Comparison of ENCODE assay signal across 9 cellular contexts in the genomic region with DNA sequence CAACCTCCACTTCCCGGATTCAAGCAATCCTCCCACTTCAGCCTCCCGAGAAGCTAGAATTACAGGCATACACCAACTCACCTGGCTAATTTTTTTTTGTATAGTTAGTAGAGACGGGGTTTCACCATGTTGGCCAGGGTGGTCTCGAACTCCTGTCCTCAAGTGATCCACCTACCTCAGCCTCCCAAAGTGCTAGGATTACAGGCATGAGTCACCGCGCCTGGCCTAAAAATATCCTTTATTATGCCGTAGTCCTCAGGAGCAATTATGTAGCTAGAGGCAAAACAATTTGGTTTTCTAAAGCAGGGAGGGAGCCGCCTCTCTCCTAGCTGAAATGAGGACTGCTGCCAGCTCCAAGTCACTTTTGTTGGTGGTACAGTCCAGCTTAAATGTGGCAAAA. TPM values are rescaled to one million over a fixed set of nuclear protein-coding genes. Genes with fewer than 3 reads are reported as not detected.
DNase-seq lines count a peak whose midpoint lies in the region; ATAC-seq and TF ChIP-seq lines count a peak whose summit lies in the region.
"Not testable (repeated sequence)": the region's sequence is repeated elsewhere in the genome, so short reads cannot be mapped to it uniquely, and the experiment has no call there.
"Had no signal": no experiment of that assay in that cellular context is flagged by ENCODE, and none has a peak within 500 bp of the region (broad histone marks: within the 10 kb centered on the region; RNA-seq: fewer than 3 reads in every experiment).

No MANE protein-coding gene starts in this region.

- H2BK15ac ChIP-seq in IMR-90 (ENCODE audit: low read depth, low read length), result not testable (repeated sequence)

- not testable (repeated sequence) for H4K8ac ChIP-seq in IMR-90 (ENCODE audit: low read depth in 2 of 2, low read length in 2 of 2)

- H3K4me1 ChIP-seq in IMR-90 (ENCODE audit: control insufficient read depth, insufficient read depth, low read length), result not testable (repeated sequence)
- H3K4me1 ChIP-seq in RWPE2 (ENCODE audit: insufficient read depth, poor library complexity, severe bottlenecking), result peaks cover 40% of the 10 kb centered on the region
- peaks cover 11% of the 10 kb centered on the region for H3K4me1 ChIP-seq in right cardiac atrium (ENCODE audit: control insufficient read depth, insufficient read depth, low read length)
- peaks cover 27 to 53% of the 10 kb centered on the region in 2 donors for H3K4me1 ChIP-seq in mucosa of rectum (ENCODE audit: control insufficient read depth in 2 of 2, insufficient read depth in 2 of 2, low read length in 2 of 2)
- H3K4me1 ChIP-seq in stomach, result peaks cover 31 to 78% (median 45%) of the 10 kb centered on the region in 4 donors
- peaks cover 17 to 19% of the 10 kb centered on the region in 2 donors for H3K4me1 ChIP-seq in uterus

- not testable (repeated sequence) for H4K20me1 ChIP-seq in IMR-90 (ENCODE audit: insufficient read depth, low read length)

- not testable (repeated sequence) for H3K4ac ChIP-seq in IMR-90 (ENCODE audit: low read depth, low read length)

- not testable (repeated sequence) for H4K91ac ChIP-seq in IMR-90 (ENCODE audit: insufficient read depth, low read depth, low read length)

- H3K56ac ChIP-seq in IMR-90 (ENCODE audit: extremely low read depth, insufficient read depth, low read length), result not testable (repeated sequence)

- H3K9me1 ChIP-seq in IMR-90 (ENCODE audit: insufficient read depth, low read length), result peaks cover 13% of the 10 kb centered on the region

- not testable (repeated sequence) for TF ChIP-seq POLR2A in IMR-90 (IDR thresholded peaks at IDR 0.05; ENCODE audit: low read depth, low read length); stomach (IDR thresholded peaks at IDR 0.05); uterus (IDR thresholded peaks at IDR 0.05)

- not testable (repeated sequence) for H3K14ac ChIP-seq in IMR-90 (replicated peaks; ENCODE audit: low read depth, low read length)

- H3K18ac ChIP-seq in IMR-90 (ENCODE audit: low read depth, low read length), result not testable (repeated sequence)

- not testable (repeated sequence) for H3K9ac ChIP-seq in IMR-90 (ENCODE audit: low read depth, low read length)
- H3K9ac ChIP-seq in mucosa of rectum (ENCODE audit: low read depth in 1 of 2, low read length in 2 of 2), result peak overlapping the region in 1 of 2 donors; percentile 13

- not testable (repeated sequence) for H3K23ac ChIP-seq in IMR-90 (ENCODE audit: low read depth, low read length)

- not testable (repeated sequence) for H2AK9ac ChIP-seq in IMR-90 (replicated peaks; ENCODE audit: low read depth, low read length, poor library complexity)

- H2BK120ac ChIP-seq in IMR-90 (ENCODE audit: low read depth, low read length), result not testable (repeated sequence)

- in situ Hi-C loops in IMR-90 (cut with MboI; ENCODE audit: low sequenced_read_pairs), result not testable (repeated sequence)

- H3K4me3 ChIP-seq in IMR-90 (ENCODE audit: insufficient read depth, low read depth, low read length); RWPE2 (ENCODE audit: severe bottlenecking); right cardiac atrium (ENCODE audit: low read length); mucosa of rectum (ENCODE audit: low read length in 2 of 2); uterus: not testable (repeated sequence)
- H3K4me3 ChIP-seq in coronary artery (peak overlapping the region; percentile 47), stomach (peak overlapping the region in 1 of 4 donors; percentile 17)

- H2AK5ac ChIP-seq in IMR-90 (ENCODE audit: low read depth, low read length), result not testable (repeated sequence)

- WGBS in IMR-90 (ENCODE audit: extremely low coverage in 2 of 2, insufficient read length in 1 of 2), 2 experiments, result no CpG with 5 or more reads among the region's 8 CpGs
- WGBS in right cardiac atrium, result 54% methylated on average over 8 of the region's 8 CpGs
- WGBS in stomach, 5 donors, result 34 to 62% (median 44%) methylated on average over 8 of the region's 8 CpGs

- not testable (repeated sequence) for BruUV-seq in IMR-90 (replicated peaks; lab: Mats Ljungman, UMichigan)

- intact Hi-C loops in IMR-90 (cut with micrococcal nuclease); cardiac septum (cut with DNase I); right cardiac atrium (cut with DNase I); stomach (cut with DNase I; ENCODE audit: low total_unique reads); uterus (cut with DNase I; ENCODE audit: low total_unique reads): not testable (repeated sequence)

- H2BK5ac ChIP-seq in IMR-90 (ENCODE audit: low read depth, low read length, poor library complexity, severe bottlenecking), result not testable (repeated sequence)

- ATAC-seq in IMR-90 (ENCODE audit: low read depth); RWPE2 (ENCODE audit: low read depth): not testable (repeated sequence)
- peak; percentile 12 to 49 for ATAC-seq in right cardiac atrium

- not testable (repeated sequence) for H3K4me2 ChIP-seq in IMR-90 (ENCODE audit: low read depth, low read length)

- H3K36me3 ChIP-seq in IMR-90 (ENCODE audit: control insufficient read depth, insufficient read depth, low read length) (peaks cover 25% of the 10 kb centered on the region), RWPE2 (ENCODE audit: low read depth) (peaks cover 58% of the 10 kb centered on the region), mucosa of rectum (ENCODE audit: control insufficient read depth in 2 of 2, insufficient read depth in 2 of 2, low read length in 2 of 2) (peaks cover 22 to 24% of the 10 kb centered on the region in 2 donors), stomach (peaks cover 13 to 43% (median 24%) of the 10 kb centered on the region in 4 donors)
- H3K36me3 ChIP-seq in uterus, result not testable (repeated sequence)

- H3K27me3 ChIP-seq in IMR-90 (ENCODE audit: control insufficient read depth, insufficient read depth, low read length); RWPE2 (ENCODE audit: insufficient read depth, poor library complexity, severe bottlenecking); right cardiac atrium (ENCODE audit: control insufficient read depth, insufficient read depth); mucosa of rectum (ENCODE audit: control insufficient read depth in 2 of 2, insufficient read depth in 2 of 2, low read length in 2 of 2); uterus: not testable (repeated sequence)
- H3K27me3 ChIP-seq in stomach, result peaks cover 0 to 17% (median 0%) of the 10 kb centered on the region in 3 donors

- POLR2A ChIA-PET in IMR-90 (lab: Charles Lee; ENCODE audit: unreplicated experiment), result not testable (repeated sequence)

- CTCF ChIA-PET in IMR-90 (lab: Yijun Ruan, JAX), result not testable (repeated sequence)

- dilution Hi-C loops in IMR-90 (cut with HindIII; ENCODE audit: low sequenced_read_pairs, unreplicated experiment), result not testable (repeated sequence)

- not testable (repeated sequence) for TF ChIP-seq RAD21 in IMR-90 (IDR thresholded peaks at IDR 0.05; ENCODE audit: low read length)

- not testable (repeated sequence) for H2AFZ ChIP-seq in IMR-90 (replicated peaks; ENCODE audit: low read length, poor library complexity)

- TF ChIP-seq CTCF in IMR-90 (conservative IDR thresholded peaks at IDR 0.05; ENCODE audit: low read depth, low read length); RWPE2 (IDR thresholded peaks at IDR 0.05; ENCODE audit: poor library complexity, severe bottlenecking); coronary artery (IDR thresholded peaks at IDR 0.05); stomach (IDR thresholded peaks at IDR 0.05); uterus (IDR thresholded peaks at IDR 0.05): not testable (repeated sequence)

- not testable (repeated sequence) for DNase-seq in IMR-90; RWPE2 (ENCODE audit: low spot score); coronary artery (ENCODE audit: low spot score); stomach; uterus
- DNase-seq in cardiac septum (ENCODE audit: low spot score) (peak; percentile 39), right cardiac atrium (peak in 1 of 3 donors; percentile 58)

- not testable (repeated sequence) for H4K5ac ChIP-seq in IMR-90 (ENCODE audit: low read depth, low read length)

- not testable (repeated sequence) for H3K27ac ChIP-seq in IMR-90 (ENCODE audit: insufficient read depth, low read length)
- H3K27ac ChIP-seq in RWPE2 (ENCODE audit: poor library complexity, severe bottlenecking), result peak overlapping the region; percentile 51
- H3K27ac ChIP-seq in coronary artery, result peak overlapping the region; percentile 89
- peak overlapping the region; percentile 76 for H3K27ac ChIP-seq in right cardiac atrium (ENCODE audit: low read length)
- H3K27ac ChIP-seq in mucosa of rectum (ENCODE audit: low read depth in 2 of 2, low read length in 2 of 2), result peak overlapping the region; percentile 23 to 63
- peak overlapping the region; percentile 67 to 85 (median 79) for H3K27ac ChIP-seq in stomach
- H3K27ac ChIP-seq in uterus, result peak overlapping the region; percentile 85 to 87

- not testable (repeated sequence) for H2BK20ac ChIP-seq in IMR-90 (ENCODE audit: low read depth, low read length)

- not testable (repeated sequence) for TF ChIP-seq EP300 in stomach (IDR thresholded peaks at IDR 0.05)

- peaks cover 13 to 14% of the 10 kb centered on the region in 2 experiments for H3K79me1 ChIP-seq in IMR-90 (ENCODE audit: low read depth in 1 of 2, low read length in 2 of 2)

- H3K9me3 ChIP-seq in IMR-90 (ENCODE audit: control insufficient read depth, insufficient read depth, low read length); RWPE2 (ENCODE audit: severe bottlenecking); right cardiac atrium (ENCODE audit: control insufficient read depth, low read length); mucosa of rectum (ENCODE audit: control insufficient read depth in 2 of 2, low read length in 2 of 2); stomach; uterus: not testable (repeated sequence)

TF ChIP-seq in IMR-90, 13 proteins besides CTCF, POLR2A, EP300 and RAD21:
- 0 out of 2 replicates have a peak, but pooled peaks have one; percentile 8 for TF ChIP-seq CEBPB (IDR thresholded peaks at IDR 0.05; ENCODE audit: low read depth, low read length)

RNA-seq across cellular contexts. Expression of a gene that starts 15.2 kb away (rescaled TPM):
- total RNA-seq in IMR-90 (2012; rRNA removed), result 2.5 and 3.3 TPM in 2 replicates
- 4.0 and 4.2 TPM in 2 replicates for polyA plus RNA-seq in IMR-90 (2012; rRNA removed)
- polyA plus RNA-seq in IMR-90 (2012; cell fraction: cytosol; rRNA removed), result 1.8 and 5.7 TPM in 2 replicates
- polyA plus RNA-seq in IMR-90 (2012; cell fraction: nucleus; rRNA removed; ENCODE audit: low replicate concordance), result 10.4 and 10.7 TPM in 2 replicates
- total RNA-seq in cardiac septum, result 76.2 TPM
- total RNA-seq in right cardiac atrium, result 10 to 100 TPM; 63.2 to 85.8 (median 77.9) TPM
- polyA plus RNA-seq in right cardiac atrium, result 52.4 TPM
- total RNA-seq in stomach, result 100 to 1,000 TPM in 3 of 5 donors, 10 to 100 TPM in 2; 71.5 to 194 (median 180) TPM
- 10 to 100 TPM; 11.9 to 37.9 (median 31.1) TPM for polyA plus RNA-seq in stomach
- total RNA-seq in uterus, result 10 to 100 TPM; 28.2 to 59.6 (median 39.5) TPM
- polyA plus RNA-seq: H1 had no signal
